22 cellular contexts compared by ENCODE assay signal in the genomic region with DNA sequence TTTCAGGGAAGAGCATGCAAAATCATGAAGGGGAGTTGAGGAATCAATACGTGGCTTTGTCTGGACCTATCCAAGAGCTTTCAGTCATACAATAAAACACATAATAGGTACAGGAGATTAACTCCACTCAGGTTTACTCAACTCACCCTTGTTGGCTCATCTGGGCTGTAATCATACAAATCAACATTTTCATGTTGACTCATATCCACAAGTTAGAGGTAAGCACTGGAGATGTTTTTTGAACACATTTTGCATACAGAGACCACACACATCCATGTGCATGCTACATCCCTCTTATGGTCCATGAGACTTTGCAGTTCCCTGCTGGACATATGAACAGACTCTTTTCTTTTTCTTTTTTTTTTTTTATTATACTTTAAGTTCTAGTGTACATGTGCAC.
"Had no signal": no experiment of that assay in that cellular context is flagged by ENCODE, and none has a peak within 500 bp of the region (broad histone marks: within the 10 kb centered on the region; RNA-seq: fewer than 3 reads in every experiment).

No MANE protein-coding gene starts in this region.

- H3K4me1 ChIP-seq: gastroesophageal sphincter, left ventricle myocardium inferior, testis, transverse colon had no signal

- H3K9me3 ChIP-seq: gastroesophageal sphincter, left ventricle myocardium inferior, testis, transverse colon had no signal

- H3K36me3 ChIP-seq: gastroesophageal sphincter, left ventricle myocardium inferior, transverse colon had no signal

- H3K4me3 ChIP-seq: gastroesophageal sphincter, hepatocyte, left ventricle myocardium inferior, lung, testis, transverse colon had no signal

- DNase-seq: activated CD4-positive, alpha-beta T cell treated with anti-CD3 and anti-CD28 coated beads for 4 hours; activated CD4-positive, alpha-beta T cell treated with anti-CD3 and anti-CD28 coated beads, Interleukin-2, amount 50 U/mL, for 4 hours; activated naive CD4-positive, alpha-beta T cell; activated T-cell treated with anti-CD3 and anti-CD28 coated beads for 4 hours; activated T-cell treated with anti-CD3 and anti-CD28 coated beads, Interleukin-2, amount 50 U/mL, for 72 hours; anterior cingulate cortex; effector memory CD4-positive, alpha-beta T cell; erythroblast; islet precursor cell; left ventricle myocardium inferior; mesendoderm; natural killer cell; posterior cingulate gyrus; right cardiac atrium; stimulated activated CD4-positive, alpha-beta T cell treated with anti-CD3 and anti-CD28 coated beads, Interleukin-2, amount 100 ng/mL, for 48 hours; stimulated activated naive CD4-positive, alpha-beta T cell treated with Interleukin-2 at 50 U/mL for 16 hours; testis; transverse colon had no signal

- H3K27me3 ChIP-seq: gastroesophageal sphincter, hepatocyte, testis, transverse colon had no signal

- H3K27ac ChIP-seq: gastroesophageal sphincter, hepatocyte, left ventricle myocardium inferior, testis, transverse colon, VCaP had no signal
